In genomic region chr12:120292411-120292660, GRCh38 we compare ENCODE assay signal across 8 cellular contexts. TPM values are rescaled to one million over a fixed set of nuclear protein-coding genes. Genes with fewer than 3 reads are reported as not detected.
A peak's percentile ranks its signal among the peaks of the same experiment; 100 is the strongest.
DNase-seq lines count a peak whose midpoint lies in the region; ATAC-seq and TF ChIP-seq lines count a peak whose summit lies in the region.

No MANE protein-coding gene starts in this region.

- H3K27me3 ChIP-seq in A673 (replicated peaks; ENCODE audit: insufficient read depth, low read depth, low read length, poor library complexity): no peaks in the 10 kb centered on the region
- no peaks in the 10 kb centered on the region for H3K27me3 ChIP-seq in SJSA1 (replicated peaks)
- no peaks in the 10 kb centered on the region for H3K27me3 ChIP-seq in iPS DF 6.9 (ENCODE audit: control insufficient read depth, insufficient read depth, low read length)
- H3K27me3 ChIP-seq in stomach smooth muscle (ENCODE audit: control insufficient read depth in 1 of 2, insufficient read depth in 2 of 2, low read length in 2 of 2): no peaks in the 10 kb centered on the region

- intact Hi-C loops in A673 (cut with micrococcal nuclease; ENCODE audit: unreplicated experiment): no loop called here

- H3K36me3 ChIP-seq in A673 (ENCODE audit: insufficient read depth, low read length, poor library complexity, severe bottlenecking) (no peaks in the 10 kb centered on the region), SJSA1 (no peaks in the 10 kb centered on the region), iPS DF 6.9 (ENCODE audit: control insufficient read depth, insufficient read depth, low read length) (no peaks in the 10 kb centered on the region), stomach smooth muscle (ENCODE audit: control insufficient read depth in 2 of 2, insufficient read depth in 2 of 2, low read length in 2 of 2) (no peaks in the 10 kb centered on the region)

- WGBS in iPS DF 6.9 (ENCODE audit: insufficient coverage, insufficient read length): no CpG with 5 or more reads among the region's 17 CpGs

- peaks cover 5% of the 10 kb centered on the region for H3K4me1 Mint-ChIP-seq in type B pancreatic cell (ENCODE audit: unreplicated experiment)

- H3K27ac Mint-ChIP-seq in type B pancreatic cell: no peak overlapping the region

- CTCF ChIA-PET in A673 (lab: Charles Lee): interaction anchor here (1.7 to 3.5 kb wide), 2 partner anchors 10 to 64 kb away, joined by 7 to 23 read pairs; partner anchors contain the start of gene SIRT4
- CTCF ChIA-PET in HEK293T (lab: Yijun Ruan, JAX): interaction anchor here (1.4 to 3.4 kb wide), 4 partner anchors 10 to 64 kb away, joined by 4 to 27 read pairs (median 15); partner anchors contain the start of gene SIRT4

- H3K4me1 ChIP-seq in A673 (ENCODE audit: insufficient read depth, low read length, poor library complexity, severe bottlenecking) (peaks cover 11% of the 10 kb centered on the region), SJSA1 (replicated peaks) (peaks cover 5% of the 10 kb centered on the region), iPS DF 6.9 (ENCODE audit: control insufficient read depth, insufficient read depth, low read length) (peaks cover 2% of the 10 kb centered on the region; the same call in 1 of the 2 replicates), stomach smooth muscle (ENCODE audit: control insufficient read depth, insufficient read depth, low read length) (peaks cover 13% of the 10 kb centered on the region)

- no peaks in the 10 kb centered on the region for H3K9me3 ChIP-seq in A673 (ENCODE audit: low read depth, low read length, poor library complexity, severe bottlenecking)
- no peaks in the 10 kb centered on the region for H3K9me3 ChIP-seq in SJSA1 (replicated peaks)
- H3K9me3 ChIP-seq in iPS DF 6.9 (ENCODE audit: control insufficient read depth, insufficient read depth, low read length): no peaks in the 10 kb centered on the region
- H3K9me3 ChIP-seq in stomach smooth muscle (ENCODE audit: control insufficient read depth in 2 of 2, low read length in 2 of 2): no peaks in the 10 kb centered on the region

- H3K4me3 Mint-ChIP-seq in type B pancreatic cell: no peak overlapping the region

- POLR2A ChIA-PET in A673 (lab: Charles Lee; ENCODE audit: low non-redundant PET): interaction anchor here (0.7 to 2.8 kb wide), 6 partner anchors 14 to 180 kb away, joined by 3 to 27 read pairs (median 10); partner anchors contain the start of gene RPLP0
- POLR2A ChIA-PET in HEK293T (lab: Yijun Ruan, JAX): interaction anchor here (0.9 to 6.7 kb wide), 30 partner anchors 8 to 348 kb away, joined by 3 to 269 read pairs (median 12); partner anchors contain the start of genes COX6A1, GCN1, PXN and RPLP0

- peak; percentile 6 for ATAC-seq in GM21515 (IDR thresholded peaks at IDR 0.05; ENCODE audit: unreplicated experiment)

- no peaks in the 10 kb centered on the region for H3K9me3 Mint-ChIP-seq in type B pancreatic cell

- H3K4me3 ChIP-seq in A673 (ENCODE audit: low read depth, low read length, poor library complexity, severe bottlenecking) (peak overlapping the region; percentile 54), SJSA1 (peak overlapping the region; percentile 37), iPS DF 6.9 (ENCODE audit: low read length) (peak overlapping the region; percentile 56; the same call in 1 of the 2 replicates), stomach smooth muscle (ENCODE audit: low read length in 2 of 2) (peak overlapping the region; percentile 65 to 82)

- peak overlapping the region; percentile 78 to 100 for H3K9ac ChIP-seq in stomach smooth muscle (ENCODE audit: low read length in 2 of 2)

- H3K27ac ChIP-seq in A673 (ENCODE audit: low read depth, low read length, poor library complexity, severe bottlenecking) (peak overlapping the region; percentile 100), SJSA1 (peak overlapping the region; percentile 100), iPS DF 6.9 (ENCODE audit: low read length) (no peak overlapping the region), stomach smooth muscle (ENCODE audit: low read length) (peak overlapping the region; percentile 100)

- H3K27me3 Mint-ChIP-seq in type B pancreatic cell: no peaks in the 10 kb centered on the region

- TSS peak; percentile 94 for BruUV-seq in A673 (replicated peaks; lab: Mats Ljungman, UMichigan)

- DNase-seq in A673 (ENCODE audit: low spot score): no peak
- DNase-seq in SJSA1 (ENCODE audit: low read depth in 1 of 2, low spot score in 2 of 2): no peak
- no peak for DNase-seq in iPS DF 6.9 (ENCODE audit: low read depth, low spot score)
- DNase-seq in HEK293T (ENCODE audit: extremely low spot score): no peak
- no peak for DNase-seq in type B pancreatic cell (ENCODE audit: extremely low spot score, unreplicated experiment)
- DNase-seq in SKM-1 treated with dmso at 0.1 percent for 144 hours (lab: John Stamatoyannopoulos, UW; ENCODE audit: unreplicated experiment): no peak

- H3K36me3 Mint-ChIP-seq in type B pancreatic cell: no peaks in the 10 kb centered on the region

- TF ChIP-seq CTCF in A673 (conservative IDR thresholded peaks at IDR 0.05; ENCODE audit: low read depth, low read length) (no peak), type B pancreatic cell (conservative IDR thresholded peaks at IDR 0.05) (no peak)

TF ChIP-seq in HEK293T, 16 proteins besides CTCF, POLR2A, EP300 and RAD21:
- TF ChIP-seq NFRKB (IDR thresholded peaks at IDR 0.05) (no peak), BHLHE40 (IDR thresholded peaks at IDR 0.05; ENCODE audit: borderline replicate concordance) (no peak), ELF4 (IDR thresholded peaks at IDR 0.05) (no peak), HDGF (IDR thresholded peaks at IDR 0.05; ENCODE audit: borderline replicate concordance) (no peak), FOXK2 (IDR thresholded peaks at IDR 0.05) (no peak), FOXM1 (IDR thresholded peaks at IDR 0.05; ENCODE audit: borderline replicate concordance) (no peak), LEF1 (IDR thresholded peaks at IDR 0.05; ENCODE audit: borderline replicate concordance) (no peak), SP1 (IDR thresholded peaks at IDR 0.05) (no peak), FOXA1 (IDR thresholded peaks at IDR 0.05) (no peak), TARDBP (IDR thresholded peaks at IDR 0.05) (no peak), L3MBTL2 (conservative IDR thresholded peaks at IDR 0.05) (no peak)
TF ChIP-seq in HEK293T: peak in this region for 0.

RNA-seq across cellular contexts. Expression of gene RNU4-2, which starts 0.6 kb away (rescaled TPM):
- total RNA-seq in A673 (2021) (2,640 and 2,668 TPM in 2 replicates), type B pancreatic cell (ENCODE audit: low replicate concordance) (6,693 and 9,065 TPM in 2 replicates)
- total RNA-seq in SJSA1 (2014; rRNA removed; shearing (Covaris generic)): under 0.01 TPM in 2 replicates

RNA-seq across cellular contexts. Expression of gene RNU4-1, which starts 0.7 kb away (rescaled TPM):
- total RNA-seq in A673 (2021) (1,130 and 1,293 TPM in 2 replicates), type B pancreatic cell (ENCODE audit: low replicate concordance) (4,376 and 7,253 TPM in 2 replicates)
- under 0.01 TPM in 2 replicates for total RNA-seq in SJSA1 (2014; rRNA removed; shearing (Covaris generic))

RNA-seq across cellular contexts. Expression of gene SIRT4, which starts 9.8 kb away (rescaled TPM):
- total RNA-seq in A673 (2021) (3.7 and 4.8 TPM in 2 replicates), type B pancreatic cell (ENCODE audit: low replicate concordance) (2.0 and 2.7 TPM in 2 replicates)
- 0.60 and 1.5 TPM in 2 replicates for total RNA-seq in SJSA1 (2014; rRNA removed; shearing (Covaris generic))

RNA-seq across cellular contexts. Expression of gene PXN, which starts 26.8 kb away (rescaled TPM):
- total RNA-seq in A673 (2021) (110 and 127 TPM in 2 replicates), type B pancreatic cell (ENCODE audit: low replicate concordance) (60.7 and 127 TPM in 2 replicates)
- 26.4 and 44.2 TPM in 2 replicates for total RNA-seq in SJSA1 (2014; rRNA removed; shearing (Covaris generic))

RNA-seq across cellular contexts. Expression of gene PLA2G1B, which starts 35.2 kb away (rescaled TPM):
- total RNA-seq in A673 (2021): not detected in 2 replicates
- total RNA-seq in SJSA1 (2014; rRNA removed; shearing (Covaris generic)): not detected in 2 replicates
- total RNA-seq in type B pancreatic cell (ENCODE audit: low replicate concordance): not detected in 2 replicates

Comparison
In these comparisons a context has a peak if more than half of its experiments do, and no peak if none do; other contexts are left out.
1. RNA of gene RNU4-2, which starts 0.6 kb away (total RNA-seq): 6,693 to 9,065 TPM in type B pancreatic cell and 2,640 to 2,668 TPM in A673; under 0.01 TPM in SJSA1; every median in the first group is over 1,000 times any median in the second.
2. RNA of gene RNU4-1, which starts 0.7 kb away (total RNA-seq): 4,376 to 7,253 TPM in type B pancreatic cell and 1,130 to 1,293 TPM in A673; under 0.01 TPM in SJSA1; every median in the first group is over 1,000 times any median in the second.
3. Peak in every context shown above with its lines, with median percentiles within 50 percentile points of each other: H3K4me3 ChIP-seq.